Comparison of ENCODE assay signal across 8 cellular contexts in the genomic region with DNA sequence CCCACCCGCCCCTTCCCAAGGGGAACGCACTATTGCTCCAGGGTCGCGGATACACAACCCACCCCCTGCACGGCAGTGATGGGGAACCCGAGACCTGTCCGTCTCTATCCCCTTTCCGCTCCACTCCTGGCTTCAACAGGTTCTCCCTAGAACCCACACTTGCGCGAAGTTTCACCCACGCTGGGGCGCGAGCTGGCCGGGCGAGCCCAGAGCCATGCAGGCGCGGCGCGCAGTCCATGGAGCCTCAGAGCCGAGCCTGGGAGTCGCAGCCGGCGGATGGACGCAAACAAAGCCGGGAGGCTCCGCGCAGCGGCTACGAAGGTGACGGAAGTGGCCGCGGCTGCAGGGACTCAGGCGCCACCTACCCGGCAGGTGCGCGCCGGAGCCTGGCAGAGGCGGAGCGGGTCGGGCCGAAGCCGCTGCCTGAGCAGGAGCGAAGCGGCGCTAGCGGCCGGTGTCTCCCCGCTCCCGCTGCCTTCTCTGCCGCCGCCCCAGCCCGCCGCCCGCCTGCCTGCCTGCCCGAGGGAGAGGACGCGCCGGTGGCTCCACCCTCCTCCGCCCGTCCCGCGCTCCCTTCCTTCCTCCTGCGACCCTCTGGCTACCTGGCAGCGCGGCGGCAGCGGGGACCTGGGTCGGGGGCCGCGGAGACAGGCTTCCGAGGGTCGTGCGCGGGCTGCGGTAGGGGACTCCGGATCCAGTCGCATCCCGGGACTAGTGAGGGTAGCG. TPM values are rescaled to one million over a fixed set of nuclear protein-coding genes. Genes with fewer than 3 reads are reported as not detected.
A peak's percentile ranks its signal among the peaks of the same experiment; 100 is the strongest.
DNase-seq lines count a peak whose midpoint lies in the region; ATAC-seq, FAIRE-seq and TF ChIP-seq lines count a peak whose summit lies in the region.

No MANE protein-coding gene starts in this region.

- H3K36me3 ChIP-seq in HepG2 (replicated peaks in 1 of 2; ENCODE audit: control insufficient read depth in 1 of 2, insufficient read depth in 2 of 2, low read length in 2 of 2): no peaks in the 10 kb centered on the region

- intact Hi-C loops in HepG2 (cut with micrococcal nuclease; ENCODE audit: unreplicated experiment): no loop called here

- TF ChIP-seq EP300 in Ishikawa (IDR thresholded peaks at IDR 0.05; ENCODE audit: borderline replicate concordance) (no peak), HepG2 (IDR thresholded peaks at IDR 0.05; ENCODE audit: low read depth in 2 of 2, low read length in 2 of 2) (no peak), HepG2 (CRISPR knock-in tag; IDR thresholded peaks at IDR 0.05; ENCODE audit: borderline replicate concordance) (no peak)

- H2AFZ ChIP-seq in HepG2 (ENCODE audit: low read length): no peak overlapping the region

- no peak overlapping the region for H3K27ac Mint-ChIP-seq in activated naive CD4-positive, alpha-beta T cell treated with anti-CD3 and anti-CD28 coated beads, Interleukin-2, amount 50 U/mL, for 72 hours

- H3K79me2 ChIP-seq in HepG2 (ENCODE audit: insufficient read depth, low read length): no peaks in the 10 kb centered on the region

- H3K4me1 ChIP-seq in HepG2 (ENCODE audit: insufficient read depth, low read length): no peaks in the 10 kb centered on the region

- H3K36me3 Mint-ChIP-seq in activated naive CD4-positive, alpha-beta T cell treated with anti-CD3 and anti-CD28 coated beads, Interleukin-2, amount 50 U/mL, for 72 hours: peaks cover 6 to 14% of the 10 kb centered on the region in 2 donors

- peaks cover 0 to 10% of the 10 kb centered on the region in 2 donors for H3K9me3 Mint-ChIP-seq in activated naive CD4-positive, alpha-beta T cell treated with anti-CD3 and anti-CD28 coated beads, Interleukin-2, amount 50 U/mL, for 72 hours

- DNase-seq in AG20443 (ENCODE audit: low spot score): peak; percentile 56
- peak in 1 of 2 donors; percentile 41 for DNase-seq in activated naive CD4-positive, alpha-beta T cell treated with anti-CD3 and anti-CD28 coated beads, Interleukin-2, amount 50 U/mL, for 72 hours (ENCODE audit: low spot score in 2 of 2)
- DNase-seq in HepG2 (ENCODE audit: low spot score): peak; percentile 16
- DNase-seq in activated CD4-positive, CD25-positive, alpha-beta regulatory T cell treated with anti-CD3 and anti-CD28 coated beads, Interleukin-2, amount 50 U/mL, for 72 hours: no peak
- no peak for DNase-seq in nucleus accumbens (lab: John Stamatoyannopoulos, UW)
- no peak for DNase-seq in SIG-M5 treated with dmso at 0.1 percent for 504 hours (lab: John Stamatoyannopoulos, UW; ENCODE audit: unreplicated experiment)
- DNase-seq in GM19239 (ENCODE audit: insufficient read length, low spot score): no peak

- 36% methylated on average over 50 of the region's 79 CpGs for WGBS in HepG2 (ENCODE audit: low lambda C conversion rate)

- POLR2A ChIA-PET in HepG2 (lab: Yijun Ruan, JAX): no interaction called here

- peak overlapping the region in 1 of 3 experiments; percentile 48; a peak in 1 of 6 replicates for H3K4me3 ChIP-seq in HepG2 (replicated peaks in 1 of 3; ENCODE audit: insufficient read depth in 1 of 3, low read depth in 2 of 3, low read length in 3 of 3)

- no TSS peak for BruUV-seq in HepG2 (replicated peaks; lab: Mats Ljungman, UMichigan)

- peaks cover 16% of the 10 kb centered on the region for H3K9me3 ChIP-seq in HepG2 (ENCODE audit: low read length)

- H4K20me1 ChIP-seq in HepG2 (ENCODE audit: insufficient read depth, low read length): no peaks in the 10 kb centered on the region

- CTCF ChIA-PET in HepG2 (lab: Yijun Ruan, JAX; ENCODE audit: low intra/inter-chr PET ratio, low total read pairs): no interaction called here

- in situ Hi-C loops in HepG2 (cut with HindIII; ENCODE audit: extremely low pct_ligation_motif_present, low pct_unique_long_range_greater_than_20kb): no loop called here

- TF ChIP-seq POLR2A in HepG2 (IDR thresholded peaks at IDR 0.05; ENCODE audit: insufficient read depth in 1 of 2, low read depth in 2 of 2, low read length in 2 of 2): no peak

- peak; percentile 52 for TF ChIP-seq CTCF in HepG2 (CRISPR knock-in tag; IDR thresholded peaks at IDR 0.05)

- H3K9ac ChIP-seq in HepG2 (ENCODE audit: insufficient read depth, low read depth, low read length): no peak overlapping the region

- peaks cover 16 to 62% of the 10 kb centered on the region in 2 experiments for H3K27me3 ChIP-seq in HepG2 (ENCODE audit: control insufficient read depth in 1 of 2, insufficient read depth in 2 of 2, low read length in 2 of 2)

- no peak overlapping the region for H3K27ac ChIP-seq in HepG2 (ENCODE audit: extremely low read length, insufficient read depth, low read length)

- TF ChIP-seq RAD21 in Ishikawa (IDR thresholded peaks at IDR 0.05; ENCODE audit: low read depth) (no peak), HepG2 (CRISPR knock-in tag; IDR thresholded peaks at IDR 0.05) (no peak)

- peak overlapping the region; percentile 53 for H3K4me2 ChIP-seq in HepG2 (ENCODE audit: low read depth, low read length)

- ATAC-seq in activated naive CD4-positive, alpha-beta T cell treated with anti-CD3 and anti-CD28 coated beads, Interleukin-2, amount 50 U/mL, for 72 hours: peak; percentile 54 to 64
- peak; percentile 83 for ATAC-seq in HepG2

- FAIRE-seq in HepG2 (lab: Jason Lieb, UNC) (no peak), GM19239 (lab: Jason Lieb, UNC) (no peak)

RNA-seq across cellular contexts. Expression of gene ALPG, which starts 14.0 kb away (rescaled TPM):
- not detected for total RNA-seq in activated naive CD4-positive, alpha-beta T cell treated with anti-CD3 and anti-CD28 coated beads, Interleukin-2, amount 50 U/mL, for 72 hours
- total RNA-seq in HepG2 (2016; rRNA removed; fragmentation: Illumina TruSeq; extraction: Trizol): not detected in 2 replicates
- not detected in 2 replicates for total RNA-seq in HepG2 (2016; cell fraction: cytosol; rRNA removed; fragmentation: Illumina TruSeq; extraction: Trizol; ENCODE audit: low read depth)
- not detected in 2 replicates for total RNA-seq in HepG2 (2016; cell fraction: insoluble cytoplasmic fraction; rRNA removed; fragmentation: Illumina TruSeq; extraction: Trizol)
- not detected in 2 replicates for total RNA-seq in HepG2 (2016; cell fraction: membrane; rRNA removed; fragmentation: Illumina TruSeq; extraction: Trizol)
- not detected in 2 replicates for total RNA-seq in HepG2 (2016; cell fraction: nucleus; rRNA removed; fragmentation: Illumina TruSeq; extraction: Trizol)
- not detected in 2 replicates for polyA plus RNA-seq in HepG2 (2011; rRNA removed)
- polyA plus RNA-seq in HepG2 (2011; cell fraction: cytosol; rRNA removed): not detected in 2 replicates
- polyA plus RNA-seq in HepG2 (2011; cell fraction: nucleus; rRNA removed): not detected in 2 replicates
- not detected in 2 replicates for polyA plus RNA-seq in HepG2 (2012)
- not detected in 2 replicates for polyA plus RNA-seq in HepG2 (2016; cell fraction: cytosol; fragmentation: Illumina TruSeq; extraction: Trizol; ENCODE audit: low read depth)
- polyA plus RNA-seq in HepG2 (2016; cell fraction: insoluble cytoplasmic fraction; fragmentation: Illumina TruSeq; extraction: Trizol; ENCODE audit: low read depth): not detected in 2 replicates
- not detected in 2 replicates for polyA plus RNA-seq in HepG2 (2016; cell fraction: membrane; fragmentation: Illumina TruSeq; extraction: Trizol; ENCODE audit: low read depth)
- not detected in 2 replicates for polyA plus RNA-seq in HepG2 (2016; cell fraction: nucleus; fragmentation: Illumina TruSeq; extraction: Trizol; ENCODE audit: insufficient read depth, low read depth)
- polyA minus RNA-seq in HepG2 (2011; rRNA and poly(A)+ RNA removed; ENCODE audit: low replicate concordance): 0.12 TPM in 1 of 2 replicates, not detected in the other
- not detected in 2 replicates for polyA minus RNA-seq in HepG2 (2011; cell fraction: cytosol; rRNA and poly(A)+ RNA removed)
- not detected in 2 replicates for polyA minus RNA-seq in HepG2 (2011; cell fraction: nucleus; rRNA and poly(A)+ RNA removed)

RNA-seq across cellular contexts. Expression of gene ALPI, which starts 35.3 kb away (rescaled TPM):
- not detected for total RNA-seq in activated naive CD4-positive, alpha-beta T cell treated with anti-CD3 and anti-CD28 coated beads, Interleukin-2, amount 50 U/mL, for 72 hours
- total RNA-seq in HepG2 (2016; rRNA removed; fragmentation: Illumina TruSeq; extraction: Trizol): not detected in 2 replicates
- not detected in 2 replicates for total RNA-seq in HepG2 (2016; cell fraction: cytosol; rRNA removed; fragmentation: Illumina TruSeq; extraction: Trizol; ENCODE audit: low read depth)
- not detected in 2 replicates for total RNA-seq in HepG2 (2016; cell fraction: insoluble cytoplasmic fraction; rRNA removed; fragmentation: Illumina TruSeq; extraction: Trizol)
- not detected in 2 replicates for total RNA-seq in HepG2 (2016; cell fraction: membrane; rRNA removed; fragmentation: Illumina TruSeq; extraction: Trizol)
- total RNA-seq in HepG2 (2016; cell fraction: nucleus; rRNA removed; fragmentation: Illumina TruSeq; extraction: Trizol): not detected in 2 replicates
- 0.03 TPM in 1 of 2 replicates, not detected in the other for polyA plus RNA-seq in HepG2 (2011; rRNA removed)
- polyA plus RNA-seq in HepG2 (2011; cell fraction: cytosol; rRNA removed): 0.03 and 0.05 TPM in 2 replicates
- 0.07 TPM in 1 of 2 replicates, not detected in the other for polyA plus RNA-seq in HepG2 (2011; cell fraction: nucleus; rRNA removed)
- not detected in 2 replicates for polyA plus RNA-seq in HepG2 (2012)
- not detected in 2 replicates for polyA plus RNA-seq in HepG2 (2016; cell fraction: cytosol; fragmentation: Illumina TruSeq; extraction: Trizol; ENCODE audit: low read depth)
- not detected in 2 replicates for polyA plus RNA-seq in HepG2 (2016; cell fraction: insoluble cytoplasmic fraction; fragmentation: Illumina TruSeq; extraction: Trizol; ENCODE audit: low read depth)
- polyA plus RNA-seq in HepG2 (2016; cell fraction: membrane; fragmentation: Illumina TruSeq; extraction: Trizol; ENCODE audit: low read depth): not detected in 2 replicates
- not detected in 2 replicates for polyA plus RNA-seq in HepG2 (2016; cell fraction: nucleus; fragmentation: Illumina TruSeq; extraction: Trizol; ENCODE audit: insufficient read depth, low read depth)
- polyA minus RNA-seq in HepG2 (2011; rRNA and poly(A)+ RNA removed; ENCODE audit: low replicate concordance): 0.42 TPM in 1 of 2 replicates, not detected in the other
- not detected in 2 replicates for polyA minus RNA-seq in HepG2 (2011; cell fraction: cytosol; rRNA and poly(A)+ RNA removed)
- polyA minus RNA-seq in HepG2 (2011; cell fraction: nucleus; rRNA and poly(A)+ RNA removed): not detected in 2 replicates

RNA-seq across cellular contexts. Expression of gene ALPP, which starts 42.1 kb away (rescaled TPM):
- total RNA-seq in activated naive CD4-positive, alpha-beta T cell treated with anti-CD3 and anti-CD28 coated beads, Interleukin-2, amount 50 U/mL, for 72 hours: under 1 TPM; 0.16 to 0.53 TPM
- not detected in 2 replicates for total RNA-seq in HepG2 (2016; rRNA removed; fragmentation: Illumina TruSeq; extraction: Trizol)
- total RNA-seq in HepG2 (2016; cell fraction: cytosol; rRNA removed; fragmentation: Illumina TruSeq; extraction: Trizol; ENCODE audit: low read depth): not detected in 2 replicates
- total RNA-seq in HepG2 (2016; cell fraction: insoluble cytoplasmic fraction; rRNA removed; fragmentation: Illumina TruSeq; extraction: Trizol): not detected in 2 replicates
- not detected in 2 replicates for total RNA-seq in HepG2 (2016; cell fraction: membrane; rRNA removed; fragmentation: Illumina TruSeq; extraction: Trizol)
- total RNA-seq in HepG2 (2016; cell fraction: nucleus; rRNA removed; fragmentation: Illumina TruSeq; extraction: Trizol): not detected in 2 replicates
- not detected in 2 replicates for polyA plus RNA-seq in HepG2 (2011; rRNA removed)
- not detected in 2 replicates for polyA plus RNA-seq in HepG2 (2011; cell fraction: cytosol; rRNA removed)
- polyA plus RNA-seq in HepG2 (2011; cell fraction: nucleus; rRNA removed): not detected in 2 replicates
- polyA plus RNA-seq in HepG2 (2012): not detected in 2 replicates
- polyA plus RNA-seq in HepG2 (2016; cell fraction: cytosol; fragmentation: Illumina TruSeq; extraction: Trizol; ENCODE audit: low read depth): not detected in 2 replicates
- not detected in 2 replicates for polyA plus RNA-seq in HepG2 (2016; cell fraction: insoluble cytoplasmic fraction; fragmentation: Illumina TruSeq; extraction: Trizol; ENCODE audit: low read depth)
- not detected in 2 replicates for polyA plus RNA-seq in HepG2 (2016; cell fraction: membrane; fragmentation: Illumina TruSeq; extraction: Trizol; ENCODE audit: low read depth)
- polyA plus RNA-seq in HepG2 (2016; cell fraction: nucleus; fragmentation: Illumina TruSeq; extraction: Trizol; ENCODE audit: insufficient read depth, low read depth): not detected in 2 replicates
- 1.1 TPM in 1 of 2 replicates, not detected in the other for polyA minus RNA-seq in HepG2 (2011; rRNA and poly(A)+ RNA removed; ENCODE audit: low replicate concordance)
- polyA minus RNA-seq in HepG2 (2011; cell fraction: cytosol; rRNA and poly(A)+ RNA removed): not detected in 2 replicates
- polyA minus RNA-seq in HepG2 (2011; cell fraction: nucleus; rRNA and poly(A)+ RNA removed): not detected in 2 replicates

Comparison
In these comparisons a context has a peak if more than half of its experiments do, and no peak if none do; other contexts are left out.
1. DNase-seq: peak in AG20443 (single experiment) and HepG2 (single experiment); none in activated CD4-positive, CD25-positive, alpha-beta regulatory T cell treated with anti-CD3 and anti-CD28 coated beads, Interleukin-2, amount 50 U/mL, for 72 hours (single experiment), nucleus accumbens (0 of 56), SIG-M5 treated with dmso at 0.1 percent for 504 hours (single experiment) and GM19239 (single experiment).